ENCODE assay signal across 1 cellular context in genomic region chr12:6943387-6943718, GRCh38.
TF ChIP-seq lines count a peak whose summit lies in the region.

No MANE protein-coding gene starts in this region.

TF ChIP-seq in K562, 482 proteins besides CTCF, POLR2A, EP300 and RAD21 (continues in another document):
- TF ChIP-seq CEBPB (tag; IDR thresholded peaks at IDR 0.05) (no peak), KDM4B (IDR thresholded peaks at IDR 0.05; ENCODE audit: borderline replicate concordance in 2 of 2, low read depth in 1 of 2) (no peak), ZNF785 (CRISPR knock-in tag; IDR thresholded peaks at IDR 0.05) (no peak), SP2 (IDR thresholded peaks at IDR 0.05; ENCODE audit: extremely low read depth, low read depth, low read length, poor library complexity, severe bottlenecking) (no peak), GTF2E2 (tag; IDR thresholded peaks at IDR 0.05) (no peak), RBM39 (optimal IDR thresholded peaks at IDR 0.05; ENCODE audit: low read depth, low read length) (no peak), ZNF561 (CRISPR knock-in tag; conservative IDR thresholded peaks at IDR 0.05) (no peak), HNRNPL (IDR thresholded peaks at IDR 0.05; ENCODE audit: low read depth, low read length) (no peak), ZKSCAN8 (CRISPR knock-in tag; IDR thresholded peaks at IDR 0.05) (no peak), POLR3A (IDR thresholded peaks at IDR 0.05; ENCODE audit: borderline replicate concordance, extremely low read depth, insufficient read depth, insufficient read length) (no peak), SAFB2 (IDR thresholded peaks at IDR 0.05; ENCODE audit: borderline replicate concordance, low read depth, low read length, severe bottlenecking) (no peak), NFYB (IDR thresholded peaks at IDR 0.05; ENCODE audit: extremely low read depth, insufficient read length) (peak; percentile 56), ESRRB (CRISPR knock-in tag; IDR thresholded peaks at IDR 0.05; ENCODE audit: borderline replicate concordance) (no peak), SIX5 (IDR thresholded peaks at IDR 0.05; ENCODE audit: borderline replicate concordance in 1 of 2, insufficient read depth in 1 of 2, low read depth in 1 of 2, low read length in 2 of 2) (no peak), ZNF124 (CRISPR knock-in tag; IDR thresholded peaks at IDR 0.05) (no peak), ZNF589 (CRISPR knock-in tag; IDR thresholded peaks at IDR 0.05; ENCODE audit: low read depth) (0 out of 2 replicates have a peak, but pooled peaks have one; percentile 25), POLR2AphosphoS5 (IDR thresholded peaks at IDR 0.05; ENCODE audit: control insufficient read depth, insufficient read depth, low read depth, low read length) (no peak), RCOR1 (IDR thresholded peaks at IDR 0.05; ENCODE audit: borderline replicate concordance in 1 of 2, low read depth in 2 of 2, low read length in 2 of 2) (peak; percentile 42 to 57; a peak in 2 of 4 replicates), TAF1 (IDR thresholded peaks at IDR 0.05; ENCODE audit: control insufficient read depth, extremely low read depth, insufficient read depth, low read length, severe bottlenecking) (peak; percentile 30), RFX5 (IDR thresholded peaks at IDR 0.05; ENCODE audit: low read depth, low read length) (peak; percentile 27; the same call in 1 of the 2 replicates), ZNF197 (CRISPR knock-in tag; IDR thresholded peaks at IDR 0.05; ENCODE audit: low read depth) (no peak; the same call in 1 of the 2 replicates), GATAD2B (IDR thresholded peaks at IDR 0.05; ENCODE audit: borderline replicate concordance) (peak; percentile 31; the same call in 1 of the 2 replicates), RHOXF2B (CRISPR knock-in tag; conservative IDR thresholded peaks at IDR 0.05) (no peak), FOXK2 (conservative IDR thresholded peaks at IDR 0.05 in 1 of 2, IDR thresholded peaks at IDR 0.05 in 1 of 2; ENCODE audit: low read depth in 2 of 2) (peak in 1 of 2 experiments; percentile 10; a peak in 1 of 4 replicates), PHF21A (IDR thresholded peaks at IDR 0.05; ENCODE audit: borderline replicate concordance, low read depth) (peak; percentile 79; the same call in 1 of the 2 replicates), FOS (IDR thresholded peaks at IDR 0.05; ENCODE audit: extremely low read depth, insufficient read length) (peak; percentile 38), MTF1 (CRISPR knock-in tag; IDR thresholded peaks at IDR 0.05; ENCODE audit: borderline replicate concordance) (no peak), MCM5 (IDR thresholded peaks at IDR 0.05; ENCODE audit: low read depth) (no peak), ARHGAP35 (IDR thresholded peaks at IDR 0.05; ENCODE audit: partially characterized antibody) (no peak), ZFX (CRISPR knock-in tag; IDR thresholded peaks at IDR 0.05) (peak; percentile 90), FOXP1 (CRISPR knock-in tag; IDR thresholded peaks at IDR 0.05) (no peak), EHMT2 (IDR thresholded peaks at IDR 0.05) (no peak), PKNOX1 (IDR thresholded peaks at IDR 0.05) (peak; percentile 97), SUPT5H (IDR thresholded peaks at IDR 0.05) (no peak), ZFP1 (CRISPR knock-in tag; IDR thresholded peaks at IDR 0.05) (no peak), KDM1A (IDR thresholded peaks at IDR 0.05) (0 out of 4 replicates have a peak, but pooled peaks of 1 of the 2 experiments have one; percentile 12), AFF1 (IDR thresholded peaks at IDR 0.05; ENCODE audit: low read depth in 1 of 2, partially characterized antibody in 2 of 2) (no peak), ZNF445 (CRISPR knock-in tag; IDR thresholded peaks at IDR 0.05; ENCODE audit: low read depth) (no peak), ZNF395 (CRISPR knock-in tag; IDR thresholded peaks at IDR 0.05) (0 out of 2 replicates have a peak, but pooled peaks have one; percentile 63), SNIP1 (IDR thresholded peaks at IDR 0.05; ENCODE audit: low read depth) (no peak), NFIC (IDR thresholded peaks at IDR 0.05) (no peak)
- TF ChIP-seq, protein P1, sequence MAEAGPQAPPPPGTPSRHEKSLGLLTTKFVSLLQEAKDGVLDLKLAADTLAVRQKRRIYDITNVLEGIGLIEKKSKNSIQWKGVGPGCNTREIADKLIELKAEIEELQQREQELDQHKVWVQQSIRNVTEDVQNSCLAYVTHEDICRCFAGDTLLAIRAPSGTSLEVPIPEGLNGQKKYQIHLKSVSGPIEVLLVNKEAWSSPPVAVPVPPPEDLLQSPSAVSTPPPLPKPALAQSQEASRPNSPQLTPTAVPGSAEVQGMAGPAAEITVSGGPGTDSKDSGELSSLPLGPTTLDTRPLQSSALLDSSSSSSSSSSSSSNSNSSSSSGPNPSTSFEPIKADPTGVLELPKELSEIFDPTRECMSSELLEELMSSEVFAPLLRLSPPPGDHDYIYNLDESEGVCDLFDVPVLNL (CRISPR knock-in tag; IDR thresholded peaks at IDR 0.05; ENCODE audit: low read depth) = no peak
- TF ChIP-seq, protein P2, sequence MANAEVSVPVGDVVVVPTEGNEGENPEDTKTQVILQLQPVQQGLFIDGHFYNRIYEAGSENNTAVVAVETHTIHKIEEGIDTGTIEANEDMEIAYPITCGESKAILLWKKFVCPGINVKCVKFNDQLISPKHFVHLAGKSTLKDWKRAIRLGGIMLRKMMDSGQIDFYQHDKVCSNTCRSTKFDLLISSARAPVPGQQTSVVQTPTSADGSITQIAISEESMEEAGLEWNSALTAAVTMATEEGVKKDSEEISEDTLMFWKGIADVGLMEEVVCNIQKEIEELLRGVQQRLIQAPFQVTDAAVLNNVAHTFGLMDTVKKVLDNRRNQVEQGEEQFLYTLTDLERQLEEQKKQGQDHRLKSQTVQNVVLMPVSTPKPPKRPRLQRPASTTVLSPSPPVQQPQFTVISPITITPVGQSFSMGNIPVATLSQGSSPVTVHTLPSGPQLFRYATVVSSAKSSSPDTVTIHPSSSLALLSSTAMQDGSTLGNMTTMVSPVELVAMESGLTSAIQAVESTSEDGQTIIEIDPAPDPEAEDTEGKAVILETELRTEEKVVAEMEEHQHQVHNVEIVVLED (CRISPR knock-in tag; IDR thresholded peaks at IDR 0.05) = no peak
- TF ChIP-seq, protein P3, sequence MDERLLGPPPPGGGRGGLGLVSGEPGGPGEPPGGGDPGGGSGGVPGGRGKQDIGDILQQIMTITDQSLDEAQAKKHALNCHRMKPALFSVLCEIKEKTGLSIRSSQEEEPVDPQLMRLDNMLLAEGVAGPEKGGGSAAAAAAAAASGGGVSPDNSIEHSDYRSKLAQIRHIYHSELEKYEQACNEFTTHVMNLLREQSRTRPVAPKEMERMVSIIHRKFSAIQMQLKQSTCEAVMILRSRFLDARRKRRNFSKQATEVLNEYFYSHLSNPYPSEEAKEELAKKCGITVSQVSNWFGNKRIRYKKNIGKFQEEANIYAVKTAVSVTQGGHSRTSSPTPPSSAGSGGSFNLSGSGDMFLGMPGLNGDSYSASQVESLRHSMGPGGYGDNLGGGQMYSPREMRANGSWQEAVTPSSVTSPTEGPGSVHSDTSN (CRISPR knock-in tag; IDR thresholded peaks at IDR 0.05; ENCODE audit: low read depth) = 0 out of 2 replicates have a peak, but pooled peaks have one; percentile 21
- TF ChIP-seq, protein P3 (tag; conservative IDR thresholded peaks at IDR 0.05; ENCODE audit: low read depth) = peak; percentile 83
- TF ChIP-seq, protein P4, sequence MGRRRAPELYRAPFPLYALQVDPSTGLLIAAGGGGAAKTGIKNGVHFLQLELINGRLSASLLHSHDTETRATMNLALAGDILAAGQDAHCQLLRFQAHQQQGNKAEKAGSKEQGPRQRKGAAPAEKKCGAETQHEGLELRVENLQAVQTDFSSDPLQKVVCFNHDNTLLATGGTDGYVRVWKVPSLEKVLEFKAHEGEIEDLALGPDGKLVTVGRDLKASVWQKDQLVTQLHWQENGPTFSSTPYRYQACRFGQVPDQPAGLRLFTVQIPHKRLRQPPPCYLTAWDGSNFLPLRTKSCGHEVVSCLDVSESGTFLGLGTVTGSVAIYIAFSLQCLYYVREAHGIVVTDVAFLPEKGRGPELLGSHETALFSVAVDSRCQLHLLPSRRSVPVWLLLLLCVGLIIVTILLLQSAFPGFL (CRISPR knock-in tag; IDR thresholded peaks at IDR 0.05) = no peak
- TF ChIP-seq, protein P5, sequence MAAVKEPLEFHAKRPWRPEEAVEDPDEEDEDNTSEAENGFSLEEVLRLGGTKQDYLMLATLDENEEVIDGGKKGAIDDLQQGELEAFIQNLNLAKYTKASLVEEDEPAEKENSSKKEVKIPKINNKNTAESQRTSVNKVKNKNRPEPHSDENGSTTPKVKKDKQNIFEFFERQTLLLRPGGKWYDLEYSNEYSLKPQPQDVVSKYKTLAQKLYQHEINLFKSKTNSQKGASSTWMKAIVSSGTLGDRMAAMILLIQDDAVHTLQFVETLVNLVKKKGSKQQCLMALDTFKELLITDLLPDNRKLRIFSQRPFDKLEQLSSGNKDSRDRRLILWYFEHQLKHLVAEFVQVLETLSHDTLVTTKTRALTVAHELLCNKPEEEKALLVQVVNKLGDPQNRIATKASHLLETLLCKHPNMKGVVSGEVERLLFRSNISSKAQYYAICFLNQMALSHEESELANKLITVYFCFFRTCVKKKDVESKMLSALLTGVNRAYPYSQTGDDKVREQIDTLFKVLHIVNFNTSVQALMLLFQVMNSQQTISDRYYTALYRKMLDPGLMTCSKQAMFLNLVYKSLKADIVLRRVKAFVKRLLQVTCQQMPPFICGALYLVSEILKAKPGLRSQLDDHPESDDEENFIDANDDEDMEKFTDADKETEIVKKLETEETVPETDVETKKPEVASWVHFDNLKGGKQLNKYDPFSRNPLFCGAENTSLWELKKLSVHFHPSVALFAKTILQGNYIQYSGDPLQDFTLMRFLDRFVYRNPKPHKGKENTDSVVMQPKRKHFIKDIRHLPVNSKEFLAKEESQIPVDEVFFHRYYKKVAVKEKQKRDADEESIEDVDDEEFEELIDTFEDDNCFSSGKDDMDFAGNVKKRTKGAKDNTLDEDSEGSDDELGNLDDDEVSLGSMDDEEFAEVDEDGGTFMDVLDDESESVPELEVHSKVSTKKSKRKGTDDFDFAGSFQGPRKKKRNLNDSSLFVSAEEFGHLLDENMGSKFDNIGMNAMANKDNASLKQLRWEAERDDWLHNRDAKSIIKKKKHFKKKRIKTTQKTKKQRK (IDR thresholded peaks at IDR 0.05; ENCODE audit: borderline replicate concordance, low read depth, low read length) = no peak
- TF ChIP-seq, protein P6, sequence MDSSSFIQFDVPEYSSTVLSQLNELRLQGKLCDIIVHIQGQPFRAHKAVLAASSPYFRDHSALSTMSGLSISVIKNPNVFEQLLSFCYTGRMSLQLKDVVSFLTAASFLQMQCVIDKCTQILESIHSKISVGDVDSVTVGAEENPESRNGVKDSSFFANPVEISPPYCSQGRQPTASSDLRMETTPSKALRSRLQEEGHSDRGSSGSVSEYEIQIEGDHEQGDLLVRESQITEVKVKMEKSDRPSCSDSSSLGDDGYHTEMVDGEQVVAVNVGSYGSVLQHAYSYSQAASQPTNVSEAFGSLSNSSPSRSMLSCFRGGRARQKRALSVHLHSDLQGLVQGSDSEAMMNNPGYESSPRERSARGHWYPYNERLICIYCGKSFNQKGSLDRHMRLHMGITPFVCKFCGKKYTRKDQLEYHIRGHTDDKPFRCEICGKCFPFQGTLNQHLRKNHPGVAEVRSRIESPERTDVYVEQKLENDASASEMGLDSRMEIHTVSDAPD (CRISPR knock-in tag; IDR thresholded peaks at IDR 0.05) = no peak
